ENCODE assay signal across 13 cellular contexts in the genomic region with DNA sequence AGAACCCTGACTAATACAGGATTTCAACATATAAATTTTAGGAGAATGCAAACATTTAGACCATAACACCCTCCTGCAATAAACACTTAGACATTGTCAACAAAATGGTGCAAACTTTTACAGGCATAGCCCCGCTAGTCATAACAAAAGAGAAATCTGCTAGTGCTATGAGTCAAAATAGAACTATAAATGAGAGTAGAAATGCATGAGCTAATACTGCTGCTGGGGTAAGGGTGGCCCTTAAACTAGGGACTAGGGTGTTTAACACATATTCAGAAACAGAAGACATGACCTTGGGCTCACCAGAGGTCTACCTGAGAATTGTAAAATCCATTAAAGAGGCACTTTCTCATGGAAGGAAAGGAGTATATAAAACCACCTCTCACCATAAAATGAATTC.
DNase-seq lines count a peak whose midpoint lies in the region; ATAC-seq lines count a peak whose summit lies in the region.
"Had no signal": no experiment of that assay in that cellular context is flagged by ENCODE, and none has a peak within 500 bp of the region (broad histone marks: within the 10 kb centered on the region; RNA-seq: fewer than 3 reads in every experiment).

No MANE protein-coding gene starts in this region.

- DNase-seq in activated CD8-positive, alpha-beta memory T cell treated with anti-CD3 and anti-CD28 coated beads, Interleukin-2, amount 10 ng/mL, durations not matched to agents 7 days and 5 days = no peak
- no peak for DNase-seq in activated CD8-positive, alpha-beta memory T cell treated with anti-CD3 and anti-CD28 coated beads, Interleukin-2, amount 50 U/mL, for 48 hours
- no peak for DNase-seq in NCI-H1048 (lab: John Stamatoyannopoulos, UW)
- no peak for DNase-seq in head of caudate nucleus
- DNase-seq in activated effector memory CD4-positive, alpha-beta T cell treated with Interleukin-2 at 50 U/mL for 16 hours = no peak
- DNase-seq: activated CD8-positive, alpha-beta T cell treated with anti-CD3 and anti-CD28 coated beads, Interleukin-2, amount 10 ng/mL, durations not matched to agents 7 days and 5 days; NCI-H524; nucleus accumbens; T-helper 9 cell had no signal

- no peak overlapping the region for H3K4me3 Mint-ChIP-seq in activated CD8-positive, alpha-beta memory T cell treated with anti-CD3 and anti-CD28 coated beads, Interleukin-2, amount 10 ng/mL, durations not matched to agents 7 days and 5 days
- H3K4me3 Mint-ChIP-seq in stimulated activated memory B cell treated with anti-CD40 and anti-IgM and Interleukin-4, amounts not matched to agents 10 μg/mL and 1 μg/mL and 100 μg/mL, for 72 hours = no peak overlapping the region
- H3K4me3 Mint-ChIP-seq: activated CD8-positive, alpha-beta T cell treated with anti-CD3 and anti-CD28 coated beads, Interleukin-2, amount 10 ng/mL, durations not matched to agents 7 days and 5 days; activated naive CD8-positive, alpha-beta T cell had no signal

- H3K27ac Mint-ChIP-seq in activated CD8-positive, alpha-beta memory T cell treated with anti-CD3 and anti-CD28 coated beads, Interleukin-2, amount 10 ng/mL, durations not matched to agents 7 days and 5 days = no peak overlapping the region
- no peak overlapping the region for H3K27ac Mint-ChIP-seq in stimulated activated memory B cell treated with anti-CD40 and anti-IgM and Interleukin-4, amounts not matched to agents 10 μg/mL and 1 μg/mL and 100 μg/mL, for 72 hours
- H3K27ac Mint-ChIP-seq: activated CD8-positive, alpha-beta T cell treated with anti-CD3 and anti-CD28 coated beads, Interleukin-2, amount 10 ng/mL, durations not matched to agents 7 days and 5 days; activated naive CD8-positive, alpha-beta T cell had no signal

- intact Hi-C loops in head of caudate nucleus (cut with DNase I) = no loop called here

- CTCF ChIA-PET in activated CD8-positive, alpha-beta memory T cell treated with anti-CD3 and anti-CD28 coated beads, Interleukin-2, amount 10 ng/mL, durations not matched to agents 7 days and 5 days (lab: Charles Lee) = interaction anchor here (1.1 kb wide), 1 partner anchor 10 kb away, joined by 3 read pairs; no protein-coding TSS in a partner anchor

- H3K4me1 Mint-ChIP-seq in activated CD8-positive, alpha-beta memory T cell treated with anti-CD3 and anti-CD28 coated beads, Interleukin-2, amount 10 ng/mL, durations not matched to agents 7 days and 5 days = peaks cover 13% of the 10 kb centered on the region
- H3K4me1 Mint-ChIP-seq in stimulated activated memory B cell treated with anti-CD40 and anti-IgM and Interleukin-4, amounts not matched to agents 10 μg/mL and 1 μg/mL and 100 μg/mL, for 72 hours = peaks cover 10% of the 10 kb centered on the region

- ATAC-seq in activated CD8-positive, alpha-beta memory T cell treated with anti-CD3 and anti-CD28 coated beads, Interleukin-2, amount 10 ng/mL, durations not matched to agents 7 days and 5 days = peak; percentile 65
- ATAC-seq in GM21717 (IDR thresholded peaks at IDR 0.05; ENCODE audit: unreplicated experiment) = peak; percentile 87
- peak; percentile 93 for ATAC-seq in HG03103 (IDR thresholded peaks at IDR 0.05; ENCODE audit: low read depth, unreplicated experiment)
- peak; percentile 68 for ATAC-seq in stimulated activated memory B cell treated with anti-CD40 and anti-IgM and Interleukin-4, amounts not matched to agents 10 μg/mL and 1 μg/mL and 100 μg/mL, for 72 hours
- ATAC-seq: activated CD8-positive, alpha-beta T cell treated with anti-CD3 and anti-CD28 coated beads, Interleukin-2, amount 10 ng/mL, durations not matched to agents 7 days and 5 days had no signal

- H3K27me3 Mint-ChIP-seq in activated CD8-positive, alpha-beta memory T cell treated with anti-CD3 and anti-CD28 coated beads, Interleukin-2, amount 10 ng/mL, durations not matched to agents 7 days and 5 days = peaks cover 13% of the 10 kb centered on the region
- peaks cover 7% of the 10 kb centered on the region for H3K27me3 Mint-ChIP-seq in stimulated activated memory B cell treated with anti-CD40 and anti-IgM and Interleukin-4, amounts not matched to agents 10 μg/mL and 1 μg/mL and 100 μg/mL, for 72 hours

- no peaks in the 10 kb centered on the region for H3K9me3 Mint-ChIP-seq in activated CD8-positive, alpha-beta memory T cell treated with anti-CD3 and anti-CD28 coated beads, Interleukin-2, amount 10 ng/mL, durations not matched to agents 7 days and 5 days (ENCODE audit: low read depth)
- H3K9me3 Mint-ChIP-seq in stimulated activated memory B cell treated with anti-CD40 and anti-IgM and Interleukin-4, amounts not matched to agents 10 μg/mL and 1 μg/mL and 100 μg/mL, for 72 hours = no peaks in the 10 kb centered on the region

- H3K36me3 Mint-ChIP-seq in activated CD8-positive, alpha-beta memory T cell treated with anti-CD3 and anti-CD28 coated beads, Interleukin-2, amount 10 ng/mL, durations not matched to agents 7 days and 5 days = peaks cover 1% of the 10 kb centered on the region
- no peaks in the 10 kb centered on the region for H3K36me3 Mint-ChIP-seq in stimulated activated memory B cell treated with anti-CD40 and anti-IgM and Interleukin-4, amounts not matched to agents 10 μg/mL and 1 μg/mL and 100 μg/mL, for 72 hours
